Comparison of ENCODE assay signal across 18 cellular contexts in the genomic region with DNA sequence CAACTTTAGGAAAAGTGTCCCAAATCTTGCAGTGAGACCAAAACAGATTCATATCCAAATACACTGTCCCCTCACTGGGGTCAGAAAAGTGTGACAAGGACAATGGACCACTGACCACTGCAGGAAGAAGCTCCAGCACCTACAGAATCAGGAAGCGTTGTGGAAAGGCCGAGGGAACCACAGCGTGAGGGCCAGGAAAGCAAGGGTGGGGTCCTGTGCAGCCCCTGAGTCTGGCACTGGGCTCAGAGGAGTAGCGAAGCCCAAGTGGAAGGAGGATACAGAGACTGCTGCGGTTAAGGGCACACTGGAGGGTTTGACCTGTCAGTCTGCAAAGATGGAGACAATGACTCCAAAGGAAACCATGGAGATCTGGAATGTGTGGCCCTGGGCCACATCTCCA. TPM values are rescaled to one million over a fixed set of nuclear protein-coding genes. Genes with fewer than 3 reads are reported as not detected.
DNase-seq lines count a peak whose midpoint lies in the region; ATAC-seq and TF ChIP-seq lines count a peak whose summit lies in the region.
"Had no signal": no experiment of that assay in that cellular context is flagged by ENCODE, and none has a peak within 500 bp of the region (broad histone marks: within the 10 kb centered on the region; RNA-seq: fewer than 3 reads in every experiment).

No MANE protein-coding gene starts in this region.

- H3K4me1 ChIP-seq in psoas muscle, result no peaks in the 10 kb centered on the region
- peaks cover 9% of the 10 kb centered on the region for H3K4me1 ChIP-seq in PC-3 (ENCODE audit: insufficient read depth, low read length)

- H3K27ac ChIP-seq in psoas muscle, result no peak overlapping the region
- H3K27ac ChIP-seq in PC-3 (ENCODE audit: low read length), result no peak overlapping the region
- H3K27ac ChIP-seq: C4-2B, HL-60 had no signal

- H3K9ac ChIP-seq in PC-3 (ENCODE audit: low read length), result no peak overlapping the region

- H3K4me1 Mint-ChIP-seq in activated CD4-positive, alpha-beta T cell treated with anti-CD3 and anti-CD28 coated beads, Interleukin-2, amount 10 ng/mL, durations not matched to agents 24 days and 14 days, result peaks cover 54% of the 10 kb centered on the region
- peaks cover 60% of the 10 kb centered on the region for H3K4me1 Mint-ChIP-seq in activated naive CD8-positive, alpha-beta T cell treated with anti-CD3 and anti-CD28 coated beads for 36 hours
- peaks cover 85% of the 10 kb centered on the region for H3K4me1 Mint-ChIP-seq in stimulated activated memory B cell treated with anti-CD40 and anti-IgM and Interleukin-4, amounts not matched to agents 10 μg/mL and 1 μg/mL and 100 μg/mL, for 72 hours

- H3K36me3 ChIP-seq in H7 (replicated peaks; ENCODE audit: control insufficient read depth, insufficient read depth, low read length) (no peaks in the 10 kb centered on the region), psoas muscle (ENCODE audit: insufficient read depth in 1 of 2, low read depth in 1 of 2) (no peaks in the 10 kb centered on the region), PC-3 (ENCODE audit: low read depth, low read length) (no peaks in the 10 kb centered on the region)

- H3K4me3 ChIP-seq in H7 (ENCODE audit: insufficient read depth, low read depth, low read length) (no peak overlapping the region), psoas muscle (no peak overlapping the region), PC-3 (ENCODE audit: low read length) (no peak overlapping the region)

- POLR2A ChIA-PET in PC-3 (lab: Charles Lee; ENCODE audit: unreplicated experiment), result no interaction called here

- no peak for DNase-seq in activated CD4-positive, alpha-beta T cell treated with anti-CD3 and anti-CD28 coated beads, Interleukin-2, amount 10 ng/mL, durations not matched to agents 24 days and 14 days
- DNase-seq in activated CD4-positive, alpha-beta T cell treated with anti-CD3 and anti-CD28 coated beads for 4 hours, result no peak
- DNase-seq in H7, result peak; percentile 10
- no peak for DNase-seq in activated naive CD8-positive, alpha-beta T cell treated with anti-CD3 and anti-CD28 coated beads for 36 hours
- DNase-seq in medulla oblongata (ENCODE audit: extremely low spot score), result no peak
- no peak for DNase-seq in psoas muscle
- no peak for DNase-seq in PC-3
- DNase-seq: DMS 273 treated with DMSO at 0.1 percent for 48 hours, GF-D8, GOT3, MV-4-11, NCI-H1417, NCI-H1930, NCI-H69, RPMI8226 had no signal

- H3K36me3 Mint-ChIP-seq in activated CD4-positive, alpha-beta T cell treated with anti-CD3 and anti-CD28 coated beads, Interleukin-2, amount 10 ng/mL, durations not matched to agents 24 days and 14 days (ENCODE audit: low read depth), result no peaks in the 10 kb centered on the region
- H3K36me3 Mint-ChIP-seq in activated naive CD8-positive, alpha-beta T cell treated with anti-CD3 and anti-CD28 coated beads for 36 hours, result no peaks in the 10 kb centered on the region
- H3K36me3 Mint-ChIP-seq in stimulated activated memory B cell treated with anti-CD40 and anti-IgM and Interleukin-4, amounts not matched to agents 10 μg/mL and 1 μg/mL and 100 μg/mL, for 72 hours, result peaks cover 3% of the 10 kb centered on the region

- no peak overlapping the region for H3K4me2 ChIP-seq in PC-3 (ENCODE audit: low read length)

- H4K20me1 ChIP-seq in PC-3 (ENCODE audit: low read length), result no peaks in the 10 kb centered on the region

- H3K79me2 ChIP-seq in PC-3 (ENCODE audit: low read length), result no peaks in the 10 kb centered on the region

- no peaks in the 10 kb centered on the region for H3K9me2 ChIP-seq in PC-3 (replicated peaks; ENCODE audit: low read length)

- H3K9me3 ChIP-seq in psoas muscle (no peaks in the 10 kb centered on the region), PC-3 (ENCODE audit: low read length) (no peaks in the 10 kb centered on the region)

- no peak overlapping the region for H2AFZ ChIP-seq in PC-3 (ENCODE audit: low read length)

- H3K27me3 Mint-ChIP-seq in activated CD4-positive, alpha-beta T cell treated with anti-CD3 and anti-CD28 coated beads, Interleukin-2, amount 10 ng/mL, durations not matched to agents 24 days and 14 days, result no peaks in the 10 kb centered on the region
- H3K27me3 Mint-ChIP-seq in activated naive CD8-positive, alpha-beta T cell treated with anti-CD3 and anti-CD28 coated beads for 36 hours, result peaks cover under 1% of the 10 kb centered on the region
- H3K27me3 Mint-ChIP-seq in stimulated activated memory B cell treated with anti-CD40 and anti-IgM and Interleukin-4, amounts not matched to agents 10 μg/mL and 1 μg/mL and 100 μg/mL, for 72 hours, result no peaks in the 10 kb centered on the region

- ATAC-seq in stimulated activated memory B cell treated with anti-CD40 and anti-IgM and Interleukin-4, amounts not matched to agents 10 μg/mL and 1 μg/mL and 100 μg/mL, for 72 hours, result no peak
- ATAC-seq in psoas muscle (no peak), PC-3 (no peak)

- 94 to 97% (median 94%) methylated on average over 5 of the region's 5 CpGs for WGBS in psoas muscle, 3 donors

- no peak for TF ChIP-seq CTCF in psoas muscle (IDR thresholded peaks at IDR 0.05)
- TF ChIP-seq CTCF in PC-3 (conservative IDR thresholded peaks at IDR 0.05; ENCODE audit: low read depth, low read length), result no peak

- H3K27ac Mint-ChIP-seq in activated CD4-positive, alpha-beta T cell treated with anti-CD3 and anti-CD28 coated beads, Interleukin-2, amount 10 ng/mL, durations not matched to agents 24 days and 14 days, result peak overlapping the region; percentile 80
- H3K27ac Mint-ChIP-seq in activated naive CD8-positive, alpha-beta T cell treated with anti-CD3 and anti-CD28 coated beads for 36 hours, result peak overlapping the region; percentile 97
- peak overlapping the region; percentile 58 for H3K27ac Mint-ChIP-seq in stimulated activated memory B cell treated with anti-CD40 and anti-IgM and Interleukin-4, amounts not matched to agents 10 μg/mL and 1 μg/mL and 100 μg/mL, for 72 hours

- CTCF ChIA-PET in PC-3 (lab: Charles Lee), result no interaction called here

- H3K27me3 ChIP-seq in H7 (ENCODE audit: control insufficient read depth, insufficient read depth, low read length) (no peaks in the 10 kb centered on the region), psoas muscle (ENCODE audit: insufficient read depth in 3 of 3, low read length in 2 of 3) (no peaks in the 10 kb centered on the region), PC-3 (ENCODE audit: low read length) (no peaks in the 10 kb centered on the region)

- H3K4me3 Mint-ChIP-seq in activated CD4-positive, alpha-beta T cell treated with anti-CD3 and anti-CD28 coated beads, Interleukin-2, amount 10 ng/mL, durations not matched to agents 24 days and 14 days, result peak overlapping the region; percentile 65
- H3K4me3 Mint-ChIP-seq in activated naive CD8-positive, alpha-beta T cell treated with anti-CD3 and anti-CD28 coated beads for 36 hours, result no peak overlapping the region
- no peak overlapping the region for H3K4me3 Mint-ChIP-seq in stimulated activated memory B cell treated with anti-CD40 and anti-IgM and Interleukin-4, amounts not matched to agents 10 μg/mL and 1 μg/mL and 100 μg/mL, for 72 hours

- no peaks in the 10 kb centered on the region for H3F3A ChIP-seq in PC-3 (ENCODE audit: low read length, unreplicated experiment)

- H3K9me3 Mint-ChIP-seq in activated CD4-positive, alpha-beta T cell treated with anti-CD3 and anti-CD28 coated beads, Interleukin-2, amount 10 ng/mL, durations not matched to agents 24 days and 14 days, result no peaks in the 10 kb centered on the region
- H3K9me3 Mint-ChIP-seq in activated naive CD8-positive, alpha-beta T cell treated with anti-CD3 and anti-CD28 coated beads for 36 hours, result no peaks in the 10 kb centered on the region
- H3K9me3 Mint-ChIP-seq in stimulated activated memory B cell treated with anti-CD40 and anti-IgM and Interleukin-4, amounts not matched to agents 10 μg/mL and 1 μg/mL and 100 μg/mL, for 72 hours, result peaks cover 5% of the 10 kb centered on the region

- no TSS peak for BruUV-seq in PC-3 (replicated peaks; lab: Mats Ljungman, UMichigan)

- intact Hi-C loops in activated CD4-positive, alpha-beta T cell treated with anti-CD3 and anti-CD28 coated beads, Interleukin-2, amount 10 ng/mL, durations not matched to agents 24 days and 14 days (cut with micrococcal nuclease), result no loop called here
- intact Hi-C loops in psoas muscle (cut with DNase I) (no loop called here), PC-3 (cut with micrococcal nuclease) (no loop called here)

RNA-seq across cellular contexts. Expression of a gene that starts 36.9 kb away (rescaled TPM):
- 41.4 and 45.0 TPM in 2 replicates for total RNA-seq in activated CD4-positive, alpha-beta T cell treated with anti-CD3 and anti-CD28 coated beads, Interleukin-2, amount 10 ng/mL, durations not matched to agents 24 days and 14 days
- total RNA-seq in H7 (2014; rRNA removed; shearing (Covaris generic)), result 48.7 and 55.5 TPM in 2 replicates
- total RNA-seq in activated naive CD8-positive, alpha-beta T cell treated with anti-CD3 and anti-CD28 coated beads for 36 hours, result 10 to 100 TPM; 33.4 to 33.8 TPM
- total RNA-seq in psoas muscle (10 to 100 TPM; 12.7 to 16.0 (median 13.4) TPM), PC-3 (2014; rRNA removed) (22.7 and 45.2 TPM in 2 replicates)
- 10 to 100 TPM; 13.2 to 29.8 (median 22.9) TPM for polyA plus RNA-seq in psoas muscle
